Comparison of ENCODE assay signal across 10 cellular contexts in genomic region chr2:134657650-134658250, GRCh38.
A peak's percentile ranks its signal among the peaks of the same experiment; 100 is the strongest.
DNase-seq lines count a peak whose midpoint lies in the region; ATAC-seq and TF ChIP-seq lines count a peak whose summit lies in the region.
"Had no signal": no experiment of that assay in that cellular context is flagged by ENCODE, and none has a peak within 500 bp of the region (broad histone marks: within the 10 kb centered on the region; RNA-seq: fewer than 3 reads in every experiment).

No MANE protein-coding gene starts in this region.

- H3K27ac ChIP-seq in body of pancreas (no peak overlapping the region), osteoblast (ENCODE audit: low read depth, low read length) (no peak overlapping the region)

- H3K4me3 ChIP-seq in LNCaP clone FGC (ENCODE audit: low read depth, low read length) (no peak overlapping the region), body of pancreas (no peak overlapping the region), osteoblast (ENCODE audit: insufficient read depth, low read length) (no peak overlapping the region)

- H4K20me1 ChIP-seq in osteoblast (ENCODE audit: insufficient read depth, low read length) = no peaks in the 10 kb centered on the region

- H3K27me3 ChIP-seq in body of pancreas = no peaks in the 10 kb centered on the region
- H3K27me3 ChIP-seq in osteoblast (ENCODE audit: insufficient read depth, low read length) = no peaks in the 10 kb centered on the region

- H3K4me1 ChIP-seq in body of pancreas (no peaks in the 10 kb centered on the region), osteoblast (ENCODE audit: insufficient read depth, low read length) (no peaks in the 10 kb centered on the region)

- intact Hi-C loops in body of pancreas (cut with DNase I) = no loop called here

- H3K36me3 ChIP-seq in body of pancreas (replicated peaks in 1 of 2; ENCODE audit: insufficient read depth in 1 of 2, low read depth in 2 of 2) (no peaks in the 10 kb centered on the region), osteoblast (ENCODE audit: insufficient read depth, low read length) (no peaks in the 10 kb centered on the region)

- no peak overlapping the region for H3K4me2 ChIP-seq in osteoblast (ENCODE audit: insufficient read depth, low read length)

- H3K9me3 ChIP-seq in body of pancreas (no peaks in the 10 kb centered on the region), osteoblast (ENCODE audit: low read depth, low read length) (no peaks in the 10 kb centered on the region)

- no peaks in the 10 kb centered on the region for H3K79me2 ChIP-seq in osteoblast (ENCODE audit: insufficient read depth, low read length)

- ATAC-seq in body of pancreas (no peak), GM18858 (IDR thresholded peaks at IDR 0.05; ENCODE audit: unreplicated experiment) (no peak)

- TF ChIP-seq POLR2A in body of pancreas (IDR thresholded peaks at IDR 0.05) = no peak

- peak; percentile 47 for TF ChIP-seq CTCF in LNCaP clone FGC (IDR thresholded peaks at IDR 0.05; ENCODE audit: control insufficient read depth, extremely low read depth, insufficient read depth)
- TF ChIP-seq CTCF in body of pancreas (IDR thresholded peaks at IDR 0.05) = peak in 6 of 7 experiments; percentile 15 to 75 (median 46)
- TF ChIP-seq CTCF in osteoblast (IDR thresholded peaks at IDR 0.05; ENCODE audit: extremely low read depth, low read depth, low read length) = peak; percentile 55

- no peak overlapping the region for H2AFZ ChIP-seq in osteoblast (ENCODE audit: low read length)

- peak; percentile 8 for DNase-seq in SIG-M5 treated with dmso at 0.1 percent for 504 hours (lab: John Stamatoyannopoulos, UW; ENCODE audit: unreplicated experiment)
- DNase-seq in SIG-M5 (lab: John Stamatoyannopoulos, UW) = no peak
- DNase-seq in LNCaP clone FGC (ENCODE audit: low read depth) = no peak
- peak in 1 of 4 donors; percentile 44 for DNase-seq in body of pancreas
- no peak for DNase-seq in osteoblast (ENCODE audit: insufficient read length, low spot score, missing footprints)
- no peak for DNase-seq in NCI-H345 treated with DMSO at 0.1 percent for 48 hours (lab: John Stamatoyannopoulos, UW; ENCODE audit: unreplicated experiment)
- DNase-seq in NCI-H187 treated with DMSO at 0.1 percent for 48 hours (lab: John Stamatoyannopoulos, UW) = no peak
- DNase-seq: C1 segment of cervical spinal cord; stimulated activated CD4-positive, alpha-beta T cell treated with anti-CD3 and anti-CD28 coated beads, Interleukin-2, amount 100 ng/mL, for 48 hours had no signal

- 64 to 65% methylated on average over 12 of the region's 12 CpGs for WGBS in body of pancreas, 2 donors
